ENCODE assay signal across 14 cellular contexts in genomic region chr5:14325369-14325768, GRCh38.
"Had no signal": no experiment of that assay in that cellular context is flagged by ENCODE, and none has a peak within 500 bp of the region (broad histone marks: within the 10 kb centered on the region; RNA-seq: fewer than 3 reads in every experiment).

No MANE protein-coding gene starts in this region.

- H3K4me3 ChIP-seq: hepatocyte, pancreas, stomach, testis, upper lobe of left lung had no signal

- DNase-seq: activated CD4-positive, alpha-beta T cell treated with anti-CD3 and anti-CD28 coated beads, Interleukin-2, amount 10 ng/mL, durations not matched to agents 7 days and 5 days; activated naive CD8-positive, alpha-beta T cell treated with anti-CD3 and anti-CD28 coated beads, Interleukin-2, amount 10 ng/mL, durations not matched to agents 7 days and 5 days; brain microvascular endothelial cell; dermis blood vessel endothelial cell; effector memory CD8-positive, alpha-beta T cell; kidney; pancreas; stimulated activated CD4-positive, alpha-beta T cell treated with anti-CD3 and anti-CD28 coated beads, Interleukin-12 subunit alpha, Interleukin-12 subunit beta, amount 100 ng/mL, for 4 hours; stimulated activated CD4-positive, alpha-beta T cell treated with anti-CD3 and anti-CD28 coated beads, Interleukin-2, amount 100 ng/mL, for 24 hours; stomach; T-helper 2 cell; testis; upper lobe of left lung had no signal

- H3K36me3 ChIP-seq: pancreas had no signal

- H3K27me3 ChIP-seq: brain microvascular endothelial cell, hepatocyte, pancreas, stomach, testis, upper lobe of left lung had no signal

- H3K27ac ChIP-seq: brain microvascular endothelial cell, hepatocyte, pancreas, stomach, testis, upper lobe of left lung had no signal

- H3K9me3 ChIP-seq: pancreas, stomach, testis, upper lobe of left lung had no signal

- ATAC-seq: effector memory CD8-positive, alpha-beta T cell had no signal

- H3K79me2 ChIP-seq: hepatocyte had no signal

- H3K4me1 ChIP-seq: pancreas, upper lobe of left lung had no signal

- H2AFZ ChIP-seq: hepatocyte had no signal
